ENCODE assay signal across 9 cellular contexts in genomic region chr20:16761305-16761829, GRCh38.
DNase-seq lines count a peak whose midpoint lies in the region; ATAC-seq, FAIRE-seq and TF ChIP-seq lines count a peak whose summit lies in the region.
"Had no signal": no experiment of that assay in that cellular context is flagged by ENCODE, and none has a peak within 500 bp of the region (broad histone marks: within the 10 kb centered on the region; RNA-seq: fewer than 3 reads in every experiment).

No MANE protein-coding gene starts in this region.

- no peaks in the 10 kb centered on the region for H3K9me3 ChIP-seq in parathyroid adenoma (ENCODE audit: control insufficient read depth, low read length)

- peak; percentile 77 for TF ChIP-seq CTCF in parathyroid adenoma (IDR thresholded peaks at IDR 0.05)

- no peak overlapping the region for H3K9ac ChIP-seq in parathyroid adenoma

- no peaks in the 10 kb centered on the region for H3K27me3 ChIP-seq in parathyroid adenoma (ENCODE audit: control insufficient read depth, insufficient read depth, low read length)

- no peaks in the 10 kb centered on the region for H3K36me3 ChIP-seq in parathyroid adenoma (ENCODE audit: control insufficient read depth, insufficient read depth, low read length)

- no peak overlapping the region for H3K27ac ChIP-seq in parathyroid adenoma

- FAIRE-seq in RCC 7860 (lab: Jason Lieb, UNC): no peak
- FAIRE-seq: TTC549 had no signal

- peak; percentile 53 for ATAC-seq in GM19467 (IDR thresholded peaks at IDR 0.05; ENCODE audit: unreplicated experiment)
- no peak for ATAC-seq in GM21737 (IDR thresholded peaks at IDR 0.05; ENCODE audit: unreplicated experiment)

- H2AFZ ChIP-seq in parathyroid adenoma: peak overlapping the region; percentile 75

- no peaks in the 10 kb centered on the region for H3K79me2 ChIP-seq in parathyroid adenoma

- peak overlapping the region; percentile 13 for H3K4me2 ChIP-seq in parathyroid adenoma (ENCODE audit: low read length)

- peaks cover 9% of the 10 kb centered on the region for H3K4me1 ChIP-seq in parathyroid adenoma

- peak overlapping the region; percentile 8 for H3K4me3 ChIP-seq in parathyroid adenoma (ENCODE audit: low read depth, low read length)

- peak; percentile 57 for DNase-seq in COR-L47 (lab: John Stamatoyannopoulos, UW)
- peak; percentile 55 for DNase-seq in LoVo (ENCODE audit: low spot score)
- DNase-seq in RCC 7860 (ENCODE audit: low spot score): peak; percentile 27
- peak; percentile 5 for DNase-seq in activated gamma-delta T cell treated with anti-CD3 and anti-CD28 coated beads, Interleukin-2, amount 50 U/mL, for 16 hours (ENCODE audit: low read depth)
- peak; percentile 78 for DNase-seq in globus pallidus (ENCODE audit: low spot score)

Comparison
In these comparisons a context has a peak if more than half of its experiments do, and no peak if none do; other contexts are left out.
1. DNase-seq: peak in every context shown above with its lines; median percentile 78 in globus pallidus; 57 in COR-L47; 55 in LoVo; 27 in RCC 7860; 5 in activated gamma-delta T cell treated with anti-CD3 and anti-CD28 coated beads, Interleukin-2, amount 50 U/mL, for 16 hours.